Comparison of ENCODE assay signal across 8 cellular contexts in the genomic region with DNA sequence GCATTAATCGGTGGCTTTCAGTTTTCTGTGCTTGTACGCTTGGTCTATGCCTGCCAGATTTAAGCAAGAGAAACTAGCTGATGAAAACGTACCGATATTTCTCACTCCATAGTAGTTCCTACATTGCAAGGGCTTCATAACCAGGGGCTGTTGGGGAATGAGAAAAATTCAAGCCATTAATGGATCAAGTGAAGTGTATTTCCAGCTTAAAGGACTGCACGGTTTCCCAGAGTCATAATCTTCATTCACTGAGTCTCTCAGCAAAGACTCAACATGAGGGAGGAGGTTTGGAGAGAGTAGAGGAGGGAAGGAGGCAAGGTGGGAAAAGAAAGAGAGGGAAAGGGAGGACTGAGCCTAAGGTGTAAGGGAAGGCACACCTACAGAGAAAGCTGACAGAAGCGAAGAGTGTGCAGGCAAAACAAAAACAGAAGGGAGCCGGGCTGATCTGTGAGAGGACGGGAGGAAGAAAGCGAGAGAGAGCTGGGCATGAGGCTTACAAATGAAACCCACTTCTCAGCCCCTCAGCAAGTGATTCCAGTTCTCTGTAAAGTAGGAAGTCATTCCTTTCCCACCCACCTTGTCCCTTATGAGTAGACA. TPM values are rescaled to one million over a fixed set of nuclear protein-coding genes. Genes with fewer than 3 reads are reported as not detected.
A peak's percentile ranks its signal among the peaks of the same experiment; 100 is the strongest.
DNase-seq lines count a peak whose midpoint lies in the region; ATAC-seq and TF ChIP-seq lines count a peak whose summit lies in the region.

No MANE protein-coding gene starts in this region.

- intact Hi-C loops in CD8-positive, alpha-beta T cell (cut with DNase I, micrococcal nuclease), result loop anchor here (5.0 kb wide), 3 partner anchors 51 to 119 kb away; a partner anchor contains a TSS
- intact Hi-C loops in heart right ventricle (cut with DNase I), result loop anchor here in 2 of 10 donors (5.0 to 10.0 kb wide), 2 partner anchors 49 to 56 kb away; a partner anchor contains a TSS

- peak overlapping the region; percentile 96 for H3K4me3 Mint-ChIP-seq in CD8-positive, alpha-beta T cell
- peak overlapping the region; percentile 83 to 99 for H3K4me3 Mint-ChIP-seq in stimulated activated naive CD8-positive, alpha-beta T cell treated with anti-CD3 and anti-CD28 coated beads, Interleukin-15, amount 100 ng/mL, for 72 hours

- H3K27ac Mint-ChIP-seq in CD8-positive, alpha-beta T cell, result peak overlapping the region; percentile 99
- peak overlapping the region; percentile 83 to 98 for H3K27ac Mint-ChIP-seq in stimulated activated naive CD8-positive, alpha-beta T cell treated with anti-CD3 and anti-CD28 coated beads, Interleukin-15, amount 100 ng/mL, for 72 hours

- WGBS in heart right ventricle, 2 donors, result 40 to 61% methylated on average over 8 to 9 of the region's 9 CpGs

- H3K9me3 ChIP-seq in CD8-positive, alpha-beta T cell (ENCODE audit: low read length), result peaks cover 6% of the 10 kb centered on the region
- H3K9me3 ChIP-seq in heart right ventricle, result peaks cover 0 to 5% (median 0%) of the 10 kb centered on the region in 11 donors

- H3K4me1 ChIP-seq in CD8-positive, alpha-beta T cell (ENCODE audit: insufficient read depth, low read length), result peaks cover 58% of the 10 kb centered on the region
- H3K4me1 ChIP-seq in heart right ventricle, result peaks cover 0 to 45% (median 12%) of the 10 kb centered on the region in 9 donors

- peaks cover 27% of the 10 kb centered on the region for H3K36me3 ChIP-seq in CD8-positive, alpha-beta T cell (ENCODE audit: insufficient read depth, low read length)
- H3K36me3 ChIP-seq in heart right ventricle, result peaks cover 0 to 31% (median 12%) of the 10 kb centered on the region in 9 donors

- TF ChIP-seq CTCF in CD8-positive, alpha-beta T cell (IDR thresholded peaks at IDR 0.05), result no peak
- TF ChIP-seq CTCF in heart right ventricle (IDR thresholded peaks at IDR 0.05), result no peak

- H3K36me3 Mint-ChIP-seq in CD8-positive, alpha-beta T cell, result peaks cover 81% of the 10 kb centered on the region

- DNase-seq in CD8-positive, alpha-beta T cell, result peak in 2 of 7 experiments; percentile 23 to 70
- DNase-seq in SK-MEL-5 (ENCODE audit: low read depth, low spot score) (peak; percentile 9), heart right ventricle (no peak), amniotic stem cell (lab: John Stamatoyannopoulos, UW) (no peak), NCI-H82 (lab: John Stamatoyannopoulos, UW) (no peak), DMS153 treated with DMSO at 0.1 percent for 48 hours (lab: John Stamatoyannopoulos, UW; ENCODE audit: unreplicated experiment) (no peak)
- no peak for DNase-seq in stimulated activated naive CD8-positive, alpha-beta T cell treated with anti-CD3 and anti-CD28 coated beads, Interleukin-15, amount 100 ng/mL, for 72 hours

- H3K27me3 Mint-ChIP-seq in CD8-positive, alpha-beta T cell (ENCODE audit: low read depth), result no peaks in the 10 kb centered on the region
- no peaks in the 10 kb centered on the region for H3K27me3 Mint-ChIP-seq in stimulated activated naive CD8-positive, alpha-beta T cell treated with anti-CD3 and anti-CD28 coated beads, Interleukin-15, amount 100 ng/mL, for 72 hours

- ATAC-seq in CD8-positive, alpha-beta T cell, result peak; percentile 55
- ATAC-seq in GM21619 (IDR thresholded peaks at IDR 0.05; ENCODE audit: unreplicated experiment), result peak; percentile 27
- ATAC-seq in heart right ventricle, result peak in 4 of 8 donors; percentile 52 to 66 (median 58)
- ATAC-seq in stimulated activated naive CD8-positive, alpha-beta T cell treated with anti-CD3 and anti-CD28 coated beads, Interleukin-15, amount 100 ng/mL, for 72 hours, result peak; percentile 53

- CTCF ChIA-PET in CD8-positive, alpha-beta T cell (lab: Charles Lee), result interaction anchor here (0.6 to 3.5 kb wide), 18 partner anchors 18 to 237 kb away, joined by 3 to 17 read pairs (median 4); a partner anchor contains a TSS

- peak overlapping the region; percentile 66 for H3K27ac ChIP-seq in CD8-positive, alpha-beta T cell (ENCODE audit: low read depth, low read length)
- peak overlapping the region; percentile 55 to 94 (median 80) for H3K27ac ChIP-seq in heart right ventricle

- peak overlapping the region; percentile 69 for H3K4me3 ChIP-seq in CD8-positive, alpha-beta T cell (ENCODE audit: low read depth, low read length)
- peak overlapping the region; percentile 14 to 67 (median 52) for H3K4me3 ChIP-seq in heart right ventricle

- no peaks in the 10 kb centered on the region for H3K27me3 ChIP-seq in CD8-positive, alpha-beta T cell (ENCODE audit: insufficient read depth, low read length)
- no peaks in the 10 kb centered on the region for H3K27me3 ChIP-seq in heart right ventricle

- H3K4me1 Mint-ChIP-seq in CD8-positive, alpha-beta T cell (ENCODE audit: low read depth), result peaks cover 82% of the 10 kb centered on the region
- peaks cover 69% of the 10 kb centered on the region for H3K4me1 Mint-ChIP-seq in stimulated activated naive CD8-positive, alpha-beta T cell treated with anti-CD3 and anti-CD28 coated beads, Interleukin-15, amount 100 ng/mL, for 72 hours

- POLR2A ChIA-PET in CD8-positive, alpha-beta T cell (lab: Charles Lee), result interaction anchor here (0.7 to 8.5 kb wide), 26 partner anchors 9 to 308 kb away, joined by 3 to 114 read pairs (median 7); a partner anchor contains a TSS

- peaks cover 26% of the 10 kb centered on the region for H3K9me3 Mint-ChIP-seq in CD8-positive, alpha-beta T cell
- peaks cover 38 to 47% of the 10 kb centered on the region in 2 donors for H3K9me3 Mint-ChIP-seq in stimulated activated naive CD8-positive, alpha-beta T cell treated with anti-CD3 and anti-CD28 coated beads, Interleukin-15, amount 100 ng/mL, for 72 hours

- in situ Hi-C loops in SK-MEL-5 (cut with HindIII; ENCODE audit: low pct_unique_long_range_greater_than_20kb, low sequenced_read_pairs), result no loop called here

RNA-seq across cellular contexts. Expression of a gene that starts 0.6 kb away (rescaled TPM):
- total RNA-seq in CD8-positive, alpha-beta T cell, result 10 to 100 TPM; 58.4 to 58.8 TPM
- 12.6 and 13.5 TPM in 2 replicates for total RNA-seq in SK-MEL-5 (2014; rRNA removed; shearing (Covaris generic))
- 2.9 and 5.3 TPM in 2 replicates for polyA plus RNA-seq in SK-MEL-5 (2015; cell fraction: cytosol; rRNA removed)
- polyA plus RNA-seq in SK-MEL-5 (2015; cell fraction: nucleus; rRNA removed), result 5.2 and 13.0 TPM in 2 replicates
- total RNA-seq in heart right ventricle, result 10 to 100 TPM in 1 of 10 donors, 1 to 10 TPM in 9; 2.1 to 17.5 (median 4.6) TPM
- 1 to 10 TPM; 5.3 to 5.8 TPM for polyA plus RNA-seq in heart right ventricle

RNA-seq across cellular contexts. Expression of a gene that starts 30.3 kb away (rescaled TPM):
- total RNA-seq in CD8-positive, alpha-beta T cell, result 1 to 10 TPM; 6.1 to 6.2 TPM
- not detected in 2 replicates for total RNA-seq in SK-MEL-5 (2014; rRNA removed; shearing (Covaris generic))
- not detected in 2 replicates for polyA plus RNA-seq in SK-MEL-5 (2015; cell fraction: cytosol; rRNA removed)
- polyA plus RNA-seq in SK-MEL-5 (2015; cell fraction: nucleus; rRNA removed), result not detected in 2 replicates
- total RNA-seq in heart right ventricle, result 10 to 100 TPM in 1 of 10 donors, 1 to 10 TPM in 9; 2.4 to 11.2 (median 4.3) TPM
- polyA plus RNA-seq in heart right ventricle, result 10 to 100 TPM in 1 of 2 donors, 1 to 10 TPM in 1; 8.4 to 11.0 TPM

RNA-seq across cellular contexts. Expression of a gene that starts 51.1 kb away (rescaled TPM):
- total RNA-seq in CD8-positive, alpha-beta T cell, result 10 to 100 TPM; 23.5 to 24.1 TPM
- total RNA-seq in SK-MEL-5 (2014; rRNA removed; shearing (Covaris generic)), result 0.26 and 0.35 TPM in 2 replicates
- 0.08 and 0.35 TPM in 2 replicates for polyA plus RNA-seq in SK-MEL-5 (2015; cell fraction: cytosol; rRNA removed)
- 0.07 and 0.27 TPM in 2 replicates for polyA plus RNA-seq in SK-MEL-5 (2015; cell fraction: nucleus; rRNA removed)
- 10 to 100 TPM in 7 of 10 donors, 1 to 10 TPM in 3; 6.5 to 27.2 (median 11.8) TPM for total RNA-seq in heart right ventricle
- 10 to 100 TPM; 22.9 to 35.0 TPM for polyA plus RNA-seq in heart right ventricle

RNA-seq across cellular contexts. Expression of a gene that starts 53.9 kb away (rescaled TPM):
- total RNA-seq in CD8-positive, alpha-beta T cell, result 10 to 100 TPM; 10.5 to 10.8 TPM
- not detected in 2 replicates for total RNA-seq in SK-MEL-5 (2014; rRNA removed; shearing (Covaris generic))
- polyA plus RNA-seq in SK-MEL-5 (2015; cell fraction: cytosol; rRNA removed), result 0.10 TPM in 1 of 2 replicates, not detected in the other
- polyA plus RNA-seq in SK-MEL-5 (2015; cell fraction: nucleus; rRNA removed), result not detected in 2 replicates
- 10 to 100 TPM; 13.7 to 42.9 (median 25.5) TPM for total RNA-seq in heart right ventricle
- polyA plus RNA-seq in heart right ventricle, result 10 to 100 TPM; 20.2 to 24.3 TPM
